In the genomic region with DNA sequence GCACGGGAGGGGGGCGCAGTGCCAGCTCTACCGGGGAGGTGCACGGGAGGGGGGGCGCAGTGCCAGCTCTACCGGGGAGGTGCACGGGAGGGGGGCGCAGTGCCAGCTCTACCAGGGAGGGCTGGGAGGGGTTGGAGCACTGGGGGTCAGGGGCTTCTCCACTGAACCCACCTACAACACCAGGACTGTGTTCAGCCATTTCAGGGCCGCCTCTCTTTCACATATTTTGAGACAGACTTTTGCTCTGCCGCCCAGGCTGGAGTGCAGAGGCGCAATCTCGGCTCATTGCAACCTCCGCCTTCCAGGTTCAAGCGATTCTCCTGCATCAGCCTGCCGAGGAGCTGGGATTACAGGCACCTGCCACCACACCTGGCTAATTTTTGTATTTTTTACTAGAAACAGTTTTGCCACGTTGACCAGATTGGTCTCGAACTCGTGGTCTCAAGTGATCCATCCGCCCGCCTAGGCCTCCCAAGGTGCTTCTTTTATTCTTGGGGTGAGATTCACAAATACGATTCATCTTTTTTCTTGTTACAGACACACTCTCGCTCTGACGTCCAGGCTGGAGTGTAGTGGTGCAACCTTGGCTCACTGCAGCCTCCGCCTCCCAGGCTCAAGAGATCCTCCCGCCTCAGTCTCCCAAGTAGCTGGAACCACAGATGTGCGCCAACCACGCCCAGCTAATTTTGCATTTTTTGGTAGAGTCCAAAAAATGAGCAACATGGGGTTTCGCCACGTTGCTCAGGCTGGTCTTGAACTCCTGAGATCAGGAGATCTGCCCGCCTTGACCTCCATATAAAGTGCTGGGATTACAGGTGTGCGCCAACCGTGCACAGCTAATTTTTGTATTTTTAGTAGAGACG, we compare ENCODE assay signal across 18 cellular contexts. TPM values are rescaled to one million over a fixed set of nuclear protein-coding genes. Genes with fewer than 3 reads are reported as not detected.
DNase-seq lines count a peak whose midpoint lies in the region; ATAC-seq and TF ChIP-seq lines count a peak whose summit lies in the region.
"Had no signal": no experiment of that assay in that cellular context is flagged by ENCODE, and none has a peak within 500 bp of the region (broad histone marks: within the 10 kb centered on the region; RNA-seq: fewer than 3 reads in every experiment).

No MANE protein-coding gene starts in this region.

- H2AFZ ChIP-seq in neural progenitor cell (replicated peaks) (no peak overlapping the region), PC-9 (no peak overlapping the region)

- H3K4me3 Mint-ChIP-seq in neural progenitor cell = peak overlapping the region; percentile 30
- H3K4me3 Mint-ChIP-seq: activated naive CD4-positive, alpha-beta T cell treated with anti-CD3 and anti-CD28 coated beads, Interleukin-2, amount 10 ng/mL, durations not matched to agents 7 days and 5 days; dendritic cell treated with granulocyte-macrophage colony-stimulating factor and Interleukin-4, amounts not matched to agents 40 ng/mL and 50 ng/mL, for 4 days; stimulated activated naive CD8-positive, alpha-beta T cell treated with anti-CD3 and anti-CD28 coated beads, Interleukin-15, Interleukin-2, amounts not matched to agents 100 ng/mL and 50 ng/mL, for 24 hours had no signal

- CTCF ChIA-PET in PC-9 (lab: Charles Lee) = no interaction called here

- H3K27me3 Mint-ChIP-seq in neural progenitor cell (ENCODE audit: insufficient read depth, low read depth) = peaks cover 10% of the 10 kb centered on the region
- H3K27me3 Mint-ChIP-seq: naive B cell; stimulated activated naive CD8-positive, alpha-beta T cell treated with anti-CD3 and anti-CD28 coated beads, Interleukin-15, Interleukin-2, amounts not matched to agents 100 ng/mL and 50 ng/mL, for 24 hours had no signal

- no peak overlapping the region for H3K27ac ChIP-seq in right atrium auricular region
- H3K27ac ChIP-seq in neural progenitor cell = no peak overlapping the region
- H3K27ac ChIP-seq in PC-9 = no peak overlapping the region
- H3K27ac ChIP-seq in upper lobe of left lung = no peak overlapping the region

- peaks cover 19% of the 10 kb centered on the region for H3K4me1 Mint-ChIP-seq in neural progenitor cell

- ATAC-seq in Right ventricle myocardium inferior (no peak), left cardiac atrium (no peak), GM19395 (IDR thresholded peaks at IDR 0.05; ENCODE audit: unreplicated experiment) (no peak), upper lobe of left lung (ENCODE audit: low FRiP score in 2 of 2) (no peak)

- H3K9ac ChIP-seq in neural progenitor cell = no peak overlapping the region

- peaks cover 0 to 8% of the 10 kb centered on the region in 2 donors for H3K4me1 ChIP-seq in right atrium auricular region
- H3K4me1 ChIP-seq in neural progenitor cell = no peaks in the 10 kb centered on the region
- H3K4me1 ChIP-seq in PC-9 (replicated peaks; ENCODE audit: insufficient read depth) = peaks cover 12% of the 10 kb centered on the region
- H3K4me1 ChIP-seq in upper lobe of left lung = peaks cover 0 to 12% (median 8%) of the 10 kb centered on the region in 4 donors

- no peaks in the 10 kb centered on the region for H3K36me3 ChIP-seq in right atrium auricular region
- no peaks in the 10 kb centered on the region for H3K36me3 ChIP-seq in neural progenitor cell
- H3K36me3 ChIP-seq in PC-9 (ENCODE audit: low read depth) = no peaks in the 10 kb centered on the region
- peaks cover 0 to 3% (median 0%) of the 10 kb centered on the region in 4 donors for H3K36me3 ChIP-seq in upper lobe of left lung
- H3K36me3 ChIP-seq: BE2C had no signal

- H4K20me1 ChIP-seq in neural progenitor cell (ENCODE audit: low read depth) (no peaks in the 10 kb centered on the region), PC-9 (ENCODE audit: insufficient read depth) (no peaks in the 10 kb centered on the region)

- H3K4me2 ChIP-seq in neural progenitor cell (no peak overlapping the region), PC-9 (no peak overlapping the region)

- TF ChIP-seq EP300 in upper lobe of left lung (IDR thresholded peaks at IDR 0.05) = no peak

- BruUV-seq in PC-9 (replicated peaks; lab: Mats Ljungman, UMichigan) = no TSS peak

- H3K9me3 Mint-ChIP-seq in neural progenitor cell = no peaks in the 10 kb centered on the region
- H3K9me3 Mint-ChIP-seq: activated naive CD4-positive, alpha-beta T cell treated with anti-CD3 and anti-CD28 coated beads, Interleukin-2, amount 10 ng/mL, durations not matched to agents 7 days and 5 days; naive B cell; stimulated activated naive CD8-positive, alpha-beta T cell treated with anti-CD3 and anti-CD28 coated beads, Interleukin-15, Interleukin-2, amounts not matched to agents 100 ng/mL and 50 ng/mL, for 24 hours had no signal

- intact Hi-C loops in Right ventricle myocardium inferior (cut with DNase I) (no loop called here), left cardiac atrium (cut with DNase I) (no loop called here), PC-9 (cut with micrococcal nuclease; ENCODE audit: unreplicated experiment) (no loop called here)

- H3K79me2 ChIP-seq in neural progenitor cell (ENCODE audit: low read depth) = no peaks in the 10 kb centered on the region
- no peaks in the 10 kb centered on the region for H3K79me2 ChIP-seq in PC-9 (ENCODE audit: low read depth)

- TF ChIP-seq POLR2A in upper lobe of left lung (IDR thresholded peaks at IDR 0.05) = no peak

- no peak overlapping the region for H3K27ac Mint-ChIP-seq in neural progenitor cell
- H3K27ac Mint-ChIP-seq: activated naive CD4-positive, alpha-beta T cell treated with anti-CD3 and anti-CD28 coated beads, Interleukin-2, amount 10 ng/mL, durations not matched to agents 7 days and 5 days; dendritic cell treated with granulocyte-macrophage colony-stimulating factor and Interleukin-4, amounts not matched to agents 40 ng/mL and 50 ng/mL, for 4 days; stimulated activated naive CD8-positive, alpha-beta T cell treated with anti-CD3 and anti-CD28 coated beads, Interleukin-15, Interleukin-2, amounts not matched to agents 100 ng/mL and 50 ng/mL, for 24 hours had no signal

- no peaks in the 10 kb centered on the region for H3K9me2 ChIP-seq in PC-9 (ENCODE audit: insufficient read depth)

- DNase-seq in Right ventricle myocardium inferior (ENCODE audit: missing footprints) = peak; percentile 11
- DNase-seq in right atrium auricular region (ENCODE audit: low spot score) = no peak
- peak; percentile 18 for DNase-seq in left cardiac atrium
- no peak for DNase-seq in neural progenitor cell (ENCODE audit: low spot score)
- no peak for DNase-seq in PC-9
- DNase-seq in activated CD4-positive, CD25-positive, alpha-beta regulatory T cell treated with anti-CD3 and anti-CD28 coated beads, Interleukin-2, amount 50 U/mL, for 72 hours = no peak
- no peak for DNase-seq in upper lobe of left lung
- DNase-seq: activated naive CD4-positive, alpha-beta T cell treated with anti-CD3 and anti-CD28 coated beads, Interleukin-2, amount 10 ng/mL, durations not matched to agents 7 days and 5 days; GF-D8; Karpas-422; MV-4-11; naive B cell; NCI-H526 had no signal

- H3K9me3 ChIP-seq in right atrium auricular region = no peaks in the 10 kb centered on the region
- H3K9me3 ChIP-seq in neural progenitor cell (ENCODE audit: low read depth) = no peaks in the 10 kb centered on the region
- H3K9me3 ChIP-seq in PC-9 (ENCODE audit: insufficient read depth, low read depth) = no peaks in the 10 kb centered on the region
- H3K9me3 ChIP-seq in upper lobe of left lung = no peaks in the 10 kb centered on the region
- H3K9me3 ChIP-seq: BE2C, tibial nerve had no signal

- TF ChIP-seq CTCF in right atrium auricular region (IDR thresholded peaks at IDR 0.05) = no peak
- no peak for TF ChIP-seq CTCF in neural progenitor cell (IDR thresholded peaks at IDR 0.05)
- TF ChIP-seq CTCF in PC-9 (conservative IDR thresholded peaks at IDR 0.05) = no peak
- TF ChIP-seq CTCF in upper lobe of left lung (IDR thresholded peaks at IDR 0.05) = no peak

- H3F3A ChIP-seq in neural progenitor cell (ENCODE audit: low read depth) (no peaks in the 10 kb centered on the region), PC-9 (ENCODE audit: insufficient read depth, low read depth) (peaks cover 15% of the 10 kb centered on the region)

- H3K27me3 ChIP-seq in right atrium auricular region (no peaks in the 10 kb centered on the region), neural progenitor cell (no peaks in the 10 kb centered on the region), PC-9 (ENCODE audit: insufficient read depth, low read depth) (no peaks in the 10 kb centered on the region), upper lobe of left lung (no peaks in the 10 kb centered on the region)
- H3K27me3 ChIP-seq: BE2C had no signal

- POLR2A ChIA-PET in PC-9 (lab: Charles Lee; ENCODE audit: unreplicated experiment) = no interaction called here

- 82 to 94% methylated on average over 25 to 27 of the region's 33 CpGs for WGBS in upper lobe of left lung, 2 donors

- H3K4me3 ChIP-seq in right atrium auricular region (no peak overlapping the region), neural progenitor cell (no peak overlapping the region), PC-9 (no peak overlapping the region), upper lobe of left lung (no peak overlapping the region)
- H3K4me3 ChIP-seq: tibial nerve had no signal

- H3K36me3 Mint-ChIP-seq in neural progenitor cell = no peaks in the 10 kb centered on the region
- H3K36me3 Mint-ChIP-seq: activated naive CD4-positive, alpha-beta T cell treated with anti-CD3 and anti-CD28 coated beads, Interleukin-2, amount 10 ng/mL, durations not matched to agents 7 days and 5 days; naive B cell had no signal

RNA-seq across cellular contexts. Expression of gene ADAP1, which starts 37.0 kb away (rescaled TPM):
- total RNA-seq in Right ventricle myocardium inferior = 10.0 TPM
- 1 to 10 TPM; 4.2 to 7.7 TPM for total RNA-seq in right atrium auricular region
- total RNA-seq in left cardiac atrium = 1 to 10 TPM; 6.9 to 8.2 TPM
- total RNA-seq in neural progenitor cell (ENCODE audit: low replicate concordance) = 0.30 and 2.0 TPM in 2 replicates
- total RNA-seq in PC-9 (2021) = 73.9 and 102 TPM in 2 replicates
- 100 to 1,000 TPM in 1 of 6 donors, 10 to 100 TPM in 5; 31.0 to 109 (median 37.5) TPM for total RNA-seq in upper lobe of left lung

RNA-seq across cellular contexts. Expression of gene GET4, which starts 41.1 kb away (rescaled TPM):
- total RNA-seq in Right ventricle myocardium inferior (19.1 TPM), right atrium auricular region (10 to 100 TPM; 16.1 to 19.7 TPM), left cardiac atrium (10 to 100 TPM; 17.8 to 28.3 TPM), neural progenitor cell (ENCODE audit: low replicate concordance) (17.2 and 35.7 TPM in 2 replicates), PC-9 (2021) (120 and 166 TPM in 2 replicates), upper lobe of left lung (10 to 100 TPM; 26.0 to 82.6 (median 40.8) TPM)

RNA-seq across cellular contexts. Expression of gene COX19, which starts 57.9 kb away (rescaled TPM):
- total RNA-seq in Right ventricle myocardium inferior = 8.2 TPM
- total RNA-seq in right atrium auricular region = 1 to 10 TPM; 2.8 to 5.5 TPM
- total RNA-seq in left cardiac atrium = 1 to 10 TPM; 6.6 to 8.5 TPM
- 15.1 and 17.9 TPM in 2 replicates for total RNA-seq in neural progenitor cell (ENCODE audit: low replicate concordance)
- total RNA-seq in PC-9 (2021) = 28.9 and 29.3 TPM in 2 replicates
- 10 to 100 TPM in 4 of 6 donors, 1 to 10 TPM in 2; 9.1 to 25.1 (median 11.5) TPM for total RNA-seq in upper lobe of left lung

Comparison
In these comparisons a context has a peak if more than half of its experiments do, and no peak if none do; other contexts are left out.
1. DNase-seq: peak in Right ventricle myocardium inferior (single experiment) and left cardiac atrium (single experiment); none in right atrium auricular region (single experiment), neural progenitor cell (single experiment), PC-9 (0 of 2), activated CD4-positive, CD25-positive, alpha-beta regulatory T cell treated with anti-CD3 and anti-CD28 coated beads, Interleukin-2, amount 50 U/mL, for 72 hours (single experiment) and upper lobe of left lung (0 of 2).